19 cellular contexts compared by ENCODE assay signal in genomic region chr9:18320046-18320445, GRCh38.
DNase-seq lines count a peak whose midpoint lies in the region; ATAC-seq and TF ChIP-seq lines count a peak whose summit lies in the region.
"Had no signal": no experiment of that assay in that cellular context is flagged by ENCODE, and none has a peak within 500 bp of the region (broad histone marks: within the 10 kb centered on the region; RNA-seq: fewer than 3 reads in every experiment).

No MANE protein-coding gene starts in this region.

- H3K79me2 ChIP-seq in GM23338 (replicated peaks; ENCODE audit: insufficient read depth) (no peaks in the 10 kb centered on the region), fibroblast of lung (ENCODE audit: control insufficient read depth, insufficient read depth, low read length) (no peaks in the 10 kb centered on the region)
- H3K79me2 ChIP-seq: hepatocyte had no signal

- H2AFZ ChIP-seq in GM23338 (no peak overlapping the region), fibroblast of lung (ENCODE audit: low read length) (peak overlapping the region; percentile 36)
- H2AFZ ChIP-seq: hepatocyte had no signal

- peak; percentile 8 for DNase-seq in GM23338 (ENCODE audit: low spot score)
- DNase-seq in fibroblast of lung (ENCODE audit: low read depth in 2 of 2), result peak; percentile 14 to 21
- DNase-seq in sciatic nerve (ENCODE audit: low spot score), result no peak
- no peak for DNase-seq in caudate nucleus (lab: John Stamatoyannopoulos, UW)
- no peak for DNase-seq in activated naive CD4-positive, alpha-beta T cell treated with anti-CD3 and anti-CD28 coated beads, Interleukin-2, amount 50 U/mL, for 72 hours (ENCODE audit: low spot score in 2 of 2)
- DNase-seq: activated CD4-positive, alpha-beta T cell treated with anti-CD3 and anti-CD28 coated beads for 36 hours; central memory CD4-positive, alpha-beta T cell; NCI-H2029; pancreas; stimulated activated CD4-positive, alpha-beta T cell treated with anti-CD3 and anti-CD28 coated beads, Interleukin-4, amount 100 ng/mL, for 1 hour; stomach; trophoblast cell had no signal

- H3K4me3 Mint-ChIP-seq in GM23338, result no peak overlapping the region
- H3K4me3 Mint-ChIP-seq: activated CD4-positive, alpha-beta T cell treated with anti-CD3 and anti-CD28 coated beads for 36 hours; activated T-helper 17 cell treated with anti-CD3 and anti-CD28 coated beads, Interleukin-2, amount 50 U/mL, for 72 hours had no signal

- H3K9me2 ChIP-seq in GM23338 (ENCODE audit: insufficient read depth), result no peaks in the 10 kb centered on the region

- H3K27me3 ChIP-seq in GM23338 (ENCODE audit: insufficient read depth) (no peaks in the 10 kb centered on the region), fibroblast of lung (ENCODE audit: control insufficient read depth, insufficient read depth, low read length) (no peaks in the 10 kb centered on the region)
- H3K27me3 ChIP-seq: BLaER1 treated with 17β-estradiol and CSF1 and Interleukin-3, amounts not matched to agents 10 nM and 100 nM; hepatocyte; pancreas; stomach had no signal

- no peak; a peak in 1 of 4 replicates for TF ChIP-seq CTCF in GM23338 (conservative IDR thresholded peaks at IDR 0.05; ENCODE audit: low read depth in 2 of 2)
- peak; percentile 11 to 17 for TF ChIP-seq CTCF in fibroblast of lung (conservative IDR thresholded peaks at IDR 0.05 in 1 of 2, IDR thresholded peaks at IDR 0.05 in 1 of 2; ENCODE audit: low read depth in 1 of 2, low read length in 2 of 2)

- H3K4me3 ChIP-seq in GM23338 (no peak overlapping the region), fibroblast of lung (replicated peaks in 1 of 4; ENCODE audit: control extremely low read depth in 1 of 4, insufficient read depth in 1 of 4, low read depth in 3 of 4, low read length in 4 of 4) (no peak overlapping the region)
- H3K4me3 ChIP-seq: BLaER1 treated with 17β-estradiol and CSF1 and Interleukin-3, amounts not matched to agents 10 nM and 100 nM; hepatocyte; lung; pancreas; stomach had no signal

- H3K36me3 ChIP-seq in GM23338 (ENCODE audit: insufficient read depth), result no peaks in the 10 kb centered on the region
- no peaks in the 10 kb centered on the region for H3K36me3 ChIP-seq in fibroblast of lung (ENCODE audit: control insufficient read depth, insufficient read depth, low read length)
- H3K36me3 ChIP-seq: BLaER1 treated with 17β-estradiol and CSF1 and Interleukin-3, amounts not matched to agents 10 nM and 100 nM; pancreas; stomach had no signal

- no peak overlapping the region for H3K9ac ChIP-seq in fibroblast of lung (ENCODE audit: insufficient read depth, low read length)
- H3K9ac ChIP-seq: BLaER1 treated with 17β-estradiol and CSF1 and Interleukin-3, amounts not matched to agents 10 nM and 100 nM had no signal

- H3F3A ChIP-seq in GM23338 (replicated peaks; ENCODE audit: low read depth), result no peaks in the 10 kb centered on the region

- H4K20me1 ChIP-seq in GM23338 (replicated peaks; ENCODE audit: insufficient read depth) (no peaks in the 10 kb centered on the region), fibroblast of lung (ENCODE audit: control insufficient read depth, extremely low read depth, insufficient read depth, low read length) (no peaks in the 10 kb centered on the region)
- H4K20me1 ChIP-seq: BLaER1 treated with 17β-estradiol and CSF1 and Interleukin-3, amounts not matched to agents 10 nM and 100 nM had no signal

- peaks cover 2% of the 10 kb centered on the region for H3K27me3 Mint-ChIP-seq in GM23338 (ENCODE audit: insufficient read depth, low read depth, poor library complexity)

- intact Hi-C loops in sciatic nerve (cut with DNase I), result no loop called here

- H3K9me3 ChIP-seq in fibroblast of lung (ENCODE audit: control insufficient read depth, insufficient read depth, low read depth, low read length), result no peaks in the 10 kb centered on the region
- H3K9me3 ChIP-seq: pancreas had no signal

- peaks cover 23% of the 10 kb centered on the region for H3K9me3 Mint-ChIP-seq in GM23338
- H3K9me3 Mint-ChIP-seq in activated naive CD4-positive, alpha-beta T cell treated with anti-CD3 and anti-CD28 coated beads, Interleukin-2, amount 50 U/mL, for 72 hours, result peaks cover 0 to 9% of the 10 kb centered on the region in 2 donors
- H3K9me3 Mint-ChIP-seq: activated T-helper 17 cell treated with anti-CD3 and anti-CD28 coated beads, Interleukin-2, amount 50 U/mL, for 72 hours had no signal

- no peak overlapping the region for H3K4me2 ChIP-seq in GM23338
- no peak overlapping the region for H3K4me2 ChIP-seq in fibroblast of lung (ENCODE audit: extremely low read depth, insufficient read depth, low read length)
- H3K4me2 ChIP-seq: BLaER1 treated with 17β-estradiol and CSF1 and Interleukin-3, amounts not matched to agents 10 nM and 100 nM; hepatocyte had no signal

- H3K4me1 ChIP-seq in GM23338 (ENCODE audit: insufficient read depth), result no peaks in the 10 kb centered on the region
- no peaks in the 10 kb centered on the region for H3K4me1 ChIP-seq in fibroblast of lung (ENCODE audit: control insufficient read depth, extremely low read depth, insufficient read depth, low read length)
- H3K4me1 ChIP-seq: BLaER1 treated with 17β-estradiol and CSF1 and Interleukin-3, amounts not matched to agents 10 nM and 100 nM; pancreas; stomach had no signal

- H3K27ac Mint-ChIP-seq in GM23338, result no peak overlapping the region
- H3K27ac Mint-ChIP-seq in activated naive CD4-positive, alpha-beta T cell treated with anti-CD3 and anti-CD28 coated beads, Interleukin-2, amount 50 U/mL, for 72 hours, result no peak overlapping the region
- H3K27ac Mint-ChIP-seq: activated CD4-positive, alpha-beta T cell treated with anti-CD3 and anti-CD28 coated beads for 36 hours; activated T-helper 17 cell treated with anti-CD3 and anti-CD28 coated beads, Interleukin-2, amount 50 U/mL, for 72 hours had no signal

- ATAC-seq in GM23338, result no peak
- ATAC-seq in SK-N-SH treated with all-trans-retinoic acid at 6 μM for 48 hours, result peak; percentile 34; the same call in 1 of the 3 replicates
- peak; percentile 61 for ATAC-seq in sciatic nerve
- no peak for ATAC-seq in activated naive CD4-positive, alpha-beta T cell treated with anti-CD3 and anti-CD28 coated beads, Interleukin-2, amount 50 U/mL, for 72 hours
- no peak for ATAC-seq in esophagus mucosa
- ATAC-seq: activated CD4-positive, alpha-beta T cell treated with anti-CD3 and anti-CD28 coated beads for 36 hours; activated T-helper 17 cell treated with anti-CD3 and anti-CD28 coated beads, Interleukin-2, amount 50 U/mL, for 72 hours; pancreas had no signal

- H3K4me1 Mint-ChIP-seq in GM23338, result no peaks in the 10 kb centered on the region
- H3K4me1 Mint-ChIP-seq: activated CD4-positive, alpha-beta T cell treated with anti-CD3 and anti-CD28 coated beads for 36 hours; activated T-helper 17 cell treated with anti-CD3 and anti-CD28 coated beads, Interleukin-2, amount 50 U/mL, for 72 hours had no signal

- H3K27ac ChIP-seq in GM23338 (ENCODE audit: low read depth) (no peak overlapping the region), fibroblast of lung (ENCODE audit: insufficient read depth, low read length) (no peak overlapping the region), caudate nucleus (ENCODE audit: low read depth, low read length) (no peak overlapping the region)
- H3K27ac ChIP-seq: BLaER1 treated with 17β-estradiol and CSF1 and Interleukin-3, amounts not matched to agents 10 nM and 100 nM; hepatocyte; pancreas; RWPE1; stomach had no signal

- H3K36me3 Mint-ChIP-seq in GM23338 (ENCODE audit: low read depth), result peaks cover 11% of the 10 kb centered on the region; the same call in 2 of the 3 replicates
- peaks cover 0 to 5% of the 10 kb centered on the region in 2 donors for H3K36me3 Mint-ChIP-seq in activated naive CD4-positive, alpha-beta T cell treated with anti-CD3 and anti-CD28 coated beads, Interleukin-2, amount 50 U/mL, for 72 hours

TF ChIP-seq in GM23338, 12 proteins besides CTCF, POLR2A, EP300 and RAD21 (continues in another document):
- TF ChIP-seq EZH2 (IDR thresholded peaks at IDR 0.05; ENCODE audit: low read depth, unreplicated experiment) (no peak), ZNF114 (CRISPR knock-in tag; IDR thresholded peaks at IDR 0.05) (no peak)

TF ChIP-seq in SK-N-SH treated with all-trans-retinoic acid at 6 μM for 48 hours, 23 proteins besides CTCF, POLR2A, EP300 and RAD21 (continues in another document):
- no peak for TF ChIP-seq OSR1 (CRISPR knock-in tag; IDR thresholded peaks at IDR 0.05)
- no peak for TF ChIP-seq SNAI2 (CRISPR knock-in tag; IDR thresholded peaks at IDR 0.05)
- no peak for TF ChIP-seq PATZ1 (CRISPR knock-in tag; IDR thresholded peaks at IDR 0.05; ENCODE audit: borderline replicate concordance)
- no peak for TF ChIP-seq ZC3H10 (CRISPR knock-in tag; IDR thresholded peaks at IDR 0.05)
- no peak for TF ChIP-seq BACH2 (CRISPR knock-in tag; IDR thresholded peaks at IDR 0.05; ENCODE audit: borderline replicate concordance)
- TF ChIP-seq CSRNP3 (CRISPR knock-in tag; IDR thresholded peaks at IDR 0.05), result no peak
- TF ChIP-seq ZNF70 (CRISPR knock-in tag; IDR thresholded peaks at IDR 0.05), result no peak
- no peak for TF ChIP-seq ZFP30 (CRISPR knock-in tag; IDR thresholded peaks at IDR 0.05)
- no peak for TF ChIP-seq ZFP3 (CRISPR knock-in tag; IDR thresholded peaks at IDR 0.05)

Comparison
In these comparisons a context has a peak if more than half of its experiments do, and no peak if none do; other contexts are left out.
1. ATAC-seq: peak in SK-N-SH treated with all-trans-retinoic acid at 6 μM for 48 hours (single experiment) and sciatic nerve (single experiment); none in GM23338 (single experiment), activated naive CD4-positive, alpha-beta T cell treated with anti-CD3 and anti-CD28 coated beads, Interleukin-2, amount 50 U/mL, for 72 hours (0 of 2) and esophagus mucosa (single experiment).
2. DNase-seq: peak in GM23338 (single experiment) and fibroblast of lung (2 of 2); none in sciatic nerve (single experiment), caudate nucleus (0 of 61) and activated naive CD4-positive, alpha-beta T cell treated with anti-CD3 and anti-CD28 coated beads, Interleukin-2, amount 50 U/mL, for 72 hours (0 of 2).
3. CTCF ChIP-seq: peak in fibroblast of lung (2 of 2); none in GM23338 (0 of 2).